Comparison of ENCODE assay signal across 16 cellular contexts in genomic region chr22:24097961-24098391, GRCh38.
"Had no signal": no experiment of that assay in that cellular context is flagged by ENCODE, and none has a peak within 500 bp of the region (broad histone marks: within the 10 kb centered on the region; RNA-seq: fewer than 3 reads in every experiment).

No MANE protein-coding gene starts in this region.

- H3K4me1 ChIP-seq: colonic mucosa, uterus had no signal

- H3K27ac ChIP-seq: colonic mucosa, right atrium auricular region, uterus had no signal

- H3K27me3 ChIP-seq: colonic mucosa, right atrium auricular region, uterus had no signal

- H3K4me3 ChIP-seq: colonic mucosa, mucosa of descending colon, right atrium auricular region, uterus had no signal

- H3K36me3 ChIP-seq: uterus had no signal

- ATAC-seq: mucosa of descending colon; naive thymus-derived CD8-positive, alpha-beta T cell; stimulated activated memory B cell treated with anti-CD40 and anti-IgM and Interleukin-4, amounts not matched to agents 10 μg/mL and 1 μg/mL and 100 μg/mL, for 72 hours; stimulated activated naive CD8-positive, alpha-beta T cell treated with anti-CD3 and anti-CD28 coated beads, Interleukin-15, amount 100 ng/mL, for 72 hours had no signal

- H3K9me3 ChIP-seq: colonic mucosa, mucosa of descending colon, right atrium auricular region, uterus had no signal

- DNase-seq: cerebellar nuclear complex; colonic mucosa; effector CD4-positive, alpha-beta T cell; foreskin melanocyte; hippocampal formation; kidney glomerular epithelial cell; mucosa of descending colon; naive thymus-derived CD8-positive, alpha-beta T cell; posterior cingulate gyrus; stimulated activated CD4-positive, alpha-beta T cell treated with anti-CD3 and anti-CD28 coated beads, Interleukin-15, amount 100 ng/mL, for 24 hours; stimulated activated CD4-positive, alpha-beta T cell treated with anti-CD3 and anti-CD28 coated beads, Interleukin-1b, Interleukin-23, amount 100 ng/mL, for 48 hours; stimulated activated CD4-positive, alpha-beta T cell treated with anti-CD3 and anti-CD28 coated beads, Interleukin-4, amount 100 ng/mL, for 24 hours; stimulated activated naive CD8-positive, alpha-beta T cell treated with anti-CD3 and anti-CD28 coated beads, Interleukin-15, amount 100 ng/mL, for 72 hours had no signal
